In the genomic region with DNA sequence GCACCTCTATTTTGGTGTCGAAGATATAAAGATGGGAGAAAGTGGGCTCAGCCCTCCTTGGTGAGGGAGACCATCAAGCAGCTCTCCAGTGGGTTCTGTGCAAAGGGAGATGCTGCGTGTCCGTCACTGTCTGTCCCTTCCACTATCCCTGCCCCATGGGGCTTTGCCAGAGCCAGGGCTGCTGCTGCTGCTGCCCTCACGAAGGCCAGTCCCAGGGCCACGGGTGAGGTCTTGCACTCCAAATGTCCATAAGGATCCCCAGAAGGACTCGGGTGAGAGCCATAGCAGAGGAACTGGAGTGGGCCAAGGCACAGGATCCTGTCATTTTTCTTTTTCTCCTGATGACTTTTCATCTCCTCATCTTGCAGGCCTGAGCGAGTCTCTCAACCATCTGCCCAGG, we compare ENCODE assay signal across 30 cellular contexts. TPM values are rescaled to one million over a fixed set of nuclear protein-coding genes. Genes with fewer than 3 reads are reported as not detected.
"Had no signal": no experiment of that assay in that cellular context is flagged by ENCODE, and none has a peak within 500 bp of the region (broad histone marks: within the 10 kb centered on the region; RNA-seq: fewer than 3 reads in every experiment).

No MANE protein-coding gene starts in this region.

- H3K36me3 Mint-ChIP-seq: activated naive CD8-positive, alpha-beta T cell had no signal

- DNase-seq: activated CD4-positive, alpha-beta memory T cell treated with anti-CD3 and anti-CD28 coated beads, Interleukin-2, amount 10 ng/mL, durations not matched to agents 7 days and 5 days; activated CD4-positive, alpha-beta T cell treated with anti-CD3 and anti-CD28 coated beads for 36 hours; activated CD4-positive, alpha-beta T cell treated with anti-CD3 and anti-CD28 coated beads, Interleukin-2, amount 10 ng/mL, durations not matched to agents 7 days and 5 days; activated CD4-positive, alpha-beta T cell treated with anti-CD3 and anti-CD28 coated beads, Interleukin-2, amount 50 U/mL, for 4 hours; activated CD4-positive, CD25-positive, alpha-beta regulatory T cell; activated CD4-positive, CD25-positive, alpha-beta regulatory T cell treated with anti-CD3 and anti-CD28 coated beads, Interleukin-2, amount 50 U/mL, for 72 hours; activated CD8-positive, alpha-beta memory T cell treated with anti-CD3 and anti-CD28 coated beads, Interleukin-2, amount 50 U/mL, for 48 hours; activated gamma-delta T cell; activated naive CD4-positive, alpha-beta T cell treated with anti-CD3 and anti-CD28 coated beads, Interleukin-2, amount 50 U/mL, for 16 hours; activated naive CD4-positive, alpha-beta T cell treated with Interleukin-2 at 50 U/mL for 16 hours; activated T-cell treated with anti-CD3 and anti-CD28 coated beads for 4 hours; activated T-cell treated with anti-CD3 and anti-CD28 coated beads, Interleukin-2, amount 50 U/mL, for 24 hours; activated T-cell treated with anti-CD3 and anti-CD28 coated beads, Interleukin-2, amount 50 U/mL, for 72 hours; amniotic stem cell; aorta; body of pancreas; central memory CD4-positive, alpha-beta T cell; cerebellar nuclear complex; cortex of kidney; dermis blood vessel endothelial cell; effector CD8-positive, alpha-beta T cell; esophagus squamous epithelium; foreskin melanocyte; heart right ventricle; T-helper 2 cell had no signal

- H3K9me3 Mint-ChIP-seq: activated CD4-positive, alpha-beta memory T cell treated with anti-CD3 and anti-CD28 coated beads, Interleukin-2, amount 10 ng/mL, durations not matched to agents 7 days and 5 days; activated CD4-positive, alpha-beta T cell treated with anti-CD3 and anti-CD28 coated beads, Interleukin-2, amount 10 ng/mL, durations not matched to agents 7 days and 5 days; activated T-cell treated with anti-CD3 and anti-CD28 coated beads, Interleukin-2, amount 50 U/mL, for 24 hours; activated T-cell treated with anti-CD3 and anti-CD28 coated beads, Interleukin-2, amount 50 U/mL, for 72 hours had no signal

- H3K27ac ChIP-seq: body of pancreas, epithelial cell of prostate, esophagus squamous epithelium, gastroesophageal sphincter had no signal

- H3K27ac Mint-ChIP-seq: activated CD4-positive, alpha-beta memory T cell treated with anti-CD3 and anti-CD28 coated beads, Interleukin-2, amount 10 ng/mL, durations not matched to agents 7 days and 5 days; activated CD4-positive, alpha-beta T cell treated with anti-CD3 and anti-CD28 coated beads for 36 hours; activated CD4-positive, alpha-beta T cell treated with anti-CD3 and anti-CD28 coated beads, Interleukin-2, amount 10 ng/mL, durations not matched to agents 7 days and 5 days; activated naive CD8-positive, alpha-beta T cell; activated T-cell treated with anti-CD3 and anti-CD28 coated beads, Interleukin-2, amount 50 U/mL, for 24 hours; activated T-cell treated with anti-CD3 and anti-CD28 coated beads, Interleukin-2, amount 50 U/mL, for 72 hours had no signal

- H3K4me3 Mint-ChIP-seq: activated CD4-positive, alpha-beta memory T cell treated with anti-CD3 and anti-CD28 coated beads, Interleukin-2, amount 10 ng/mL, durations not matched to agents 7 days and 5 days; activated CD4-positive, alpha-beta T cell treated with anti-CD3 and anti-CD28 coated beads for 36 hours; activated CD4-positive, alpha-beta T cell treated with anti-CD3 and anti-CD28 coated beads, Interleukin-2, amount 10 ng/mL, durations not matched to agents 7 days and 5 days; activated naive CD8-positive, alpha-beta T cell; activated T-cell treated with anti-CD3 and anti-CD28 coated beads, Interleukin-2, amount 50 U/mL, for 24 hours; activated T-cell treated with anti-CD3 and anti-CD28 coated beads, Interleukin-2, amount 50 U/mL, for 72 hours had no signal

RNA-seq across cellular contexts. Expression of gene DIPK1C, which starts 3.7 kb away (rescaled TPM):
- polyA plus RNA-seq: endothelial cell of umbilical vein, fibroblast of lung had no signal
